In the genomic region with DNA sequence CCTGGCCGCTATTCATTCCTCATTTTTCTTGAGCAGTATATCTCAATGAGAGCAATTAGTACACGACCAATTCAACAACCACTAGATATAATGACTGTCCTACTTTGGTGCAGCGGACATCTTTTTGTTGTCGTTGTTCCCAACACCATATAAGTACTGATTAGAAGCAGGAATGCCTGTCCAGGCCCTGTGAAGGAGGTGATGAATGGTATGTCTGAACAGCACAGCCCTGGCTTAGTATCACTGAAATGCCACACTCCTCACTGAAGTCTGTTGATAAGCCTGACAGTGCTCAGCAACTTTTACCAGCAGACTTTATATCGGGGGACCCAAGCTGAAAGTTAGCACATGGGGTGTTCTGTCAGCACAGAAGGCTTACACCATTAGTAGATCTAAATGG, we compare ENCODE assay signal across 16 cellular contexts.
"Had no signal": no experiment of that assay in that cellular context is flagged by ENCODE, and none has a peak within 500 bp of the region (broad histone marks: within the 10 kb centered on the region; RNA-seq: fewer than 3 reads in every experiment).

No MANE protein-coding gene starts in this region.

- H3K36me3 ChIP-seq: esophagus squamous epithelium had no signal

- H3K4me2 ChIP-seq: hepatocyte had no signal

- ATAC-seq: activated CD4-positive, alpha-beta T cell treated with anti-CD3 and anti-CD28 coated beads for 36 hours; effector memory CD8-positive, alpha-beta T cell; left lobe of liver; T-cell; WTC11 had no signal

- H3K4me1 ChIP-seq: esophagus squamous epithelium had no signal

- H3K27me3 Mint-ChIP-seq: effector memory CD8-positive, alpha-beta T cell; progenitor cell of endocrine pancreas had no signal

- DNase-seq: activated CD4-positive, alpha-beta T cell treated with anti-CD3 and anti-CD28 coated beads for 36 hours; activated CD4-positive, alpha-beta T cell treated with anti-CD3 and anti-CD28 coated beads, Interleukin-2, amount 50 U/mL, for 48 hours; activated gamma-delta T cell; caudate nucleus; effector memory CD8-positive, alpha-beta T cell; esophagus squamous epithelium; mammary epithelial cell; stimulated activated CD4-positive, alpha-beta T cell treated with anti-CD3 and anti-CD28 coated beads, Interleukin-4, amount 100 ng/mL, for 1 hour; T-cell had no signal

- H3K27ac ChIP-seq: esophagus squamous epithelium, hepatocyte, skin epidermis had no signal

- H3K79me2 ChIP-seq: hepatocyte had no signal

- H3K27ac Mint-ChIP-seq: activated CD4-positive, alpha-beta T cell treated with anti-CD3 and anti-CD28 coated beads for 36 hours; activated naive CD8-positive, alpha-beta T cell; effector memory CD8-positive, alpha-beta T cell; progenitor cell of endocrine pancreas; T-cell; WTC11 had no signal

- H3K4me3 ChIP-seq: esophagus squamous epithelium, hepatocyte, skin epidermis had no signal

- H3K9me3 Mint-ChIP-seq: effector memory CD8-positive, alpha-beta T cell; neural crest cell; T-cell; WTC11 had no signal

- H3K9me3 ChIP-seq: esophagus squamous epithelium had no signal

- H3K36me3 Mint-ChIP-seq: activated naive CD8-positive, alpha-beta T cell; T-cell; WTC11 had no signal

- H3K4me1 Mint-ChIP-seq: activated CD4-positive, alpha-beta T cell treated with anti-CD3 and anti-CD28 coated beads for 36 hours; T-cell had no signal

- H3K4me3 Mint-ChIP-seq: activated CD4-positive, alpha-beta T cell treated with anti-CD3 and anti-CD28 coated beads for 36 hours; activated naive CD8-positive, alpha-beta T cell; effector memory CD8-positive, alpha-beta T cell; neural crest cell; T-cell; WTC11 had no signal

- H3K27me3 ChIP-seq: esophagus squamous epithelium, hepatocyte had no signal

- H2AFZ ChIP-seq: hepatocyte had no signal
